Comparison of ENCODE assay signal across 20 cellular contexts in genomic region chr4:108917255-108917654, GRCh38.
"Had no signal": no experiment of that assay in that cellular context is flagged by ENCODE, and none has a peak within 500 bp of the region (broad histone marks: within the 10 kb centered on the region; RNA-seq: fewer than 3 reads in every experiment).

No MANE protein-coding gene starts in this region.

- ATAC-seq: gastroesophageal sphincter; left cardiac atrium; lower lobe of right lung; natural killer cell treated with Interleukin-12 subunit alpha and Interleukin-12 subunit beta and Interleukin-15 and Interleukin-18, amount 100 ng/mL, for 72 hours had no signal

- H3K27ac Mint-ChIP-seq: immature natural killer cell; memory B cell; mesothelial cell of epicardium; natural killer cell treated with Interleukin-12 subunit alpha and Interleukin-12 subunit beta and Interleukin-15 and Interleukin-18, amount 100 ng/mL, for 72 hours had no signal

- H3K36me3 ChIP-seq: esophagus squamous epithelium, gastroesophageal sphincter, left ventricle myocardium inferior, lower lobe of right lung, right atrium auricular region, sigmoid colon had no signal

- H3K4me3 ChIP-seq: esophagus squamous epithelium, gastroesophageal sphincter, left ventricle myocardium inferior, lower lobe of right lung, right atrium auricular region, sigmoid colon had no signal

- H3K4me1 Mint-ChIP-seq: immature natural killer cell, memory B cell had no signal

- H3K36me3 Mint-ChIP-seq: immature natural killer cell; memory B cell; mesothelial cell of epicardium; natural killer cell treated with Interleukin-12 subunit alpha and Interleukin-12 subunit beta and Interleukin-15 and Interleukin-18, amount 100 ng/mL, for 72 hours had no signal

- H3K9me3 Mint-ChIP-seq: immature natural killer cell; memory B cell; mesothelial cell of epicardium; natural killer cell treated with Interleukin-12 subunit alpha and Interleukin-12 subunit beta and Interleukin-15 and Interleukin-18, amount 100 ng/mL, for 72 hours had no signal

- DNase-seq: effector memory CD4-positive, alpha-beta T cell; esophagus squamous epithelium; foreskin fibroblast; glutamatergic neuron; immature natural killer cell; kidney; left cardiac atrium; left ventricle myocardium inferior; lower lobe of right lung; posterior cingulate gyrus; sigmoid colon; small intestine; stimulated activated CD4-positive, alpha-beta T cell treated with anti-CD3 and anti-CD28 coated beads, Interleukin-12 subunit alpha, Interleukin-12 subunit beta, amount 100 ng/mL, for 4 hours; stimulated activated naive CD4-positive, alpha-beta T cell treated with Interleukin-2 at 50 U/mL for 16 hours; trophoblast cell had no signal

- H3K27me3 ChIP-seq: esophagus squamous epithelium, gastroesophageal sphincter, right atrium auricular region, sigmoid colon had no signal

- H3K27ac ChIP-seq: esophagus squamous epithelium, gastroesophageal sphincter, left ventricle myocardium inferior, lower lobe of right lung, right atrium auricular region, sigmoid colon had no signal

- H3K4me3 Mint-ChIP-seq: immature natural killer cell; memory B cell; mesothelial cell of epicardium; natural killer cell treated with Interleukin-12 subunit alpha and Interleukin-12 subunit beta and Interleukin-15 and Interleukin-18, amount 100 ng/mL, for 72 hours had no signal

- H3K9me3 ChIP-seq: esophagus squamous epithelium, gastroesophageal sphincter, left ventricle myocardium inferior, lower lobe of right lung, right atrium auricular region, sigmoid colon had no signal

- H3K4me1 ChIP-seq: esophagus squamous epithelium, gastroesophageal sphincter, left ventricle myocardium inferior, lower lobe of right lung, right atrium auricular region, sigmoid colon had no signal

- H3K27me3 Mint-ChIP-seq: memory B cell had no signal
